ENCODE assay signal across 8 cellular contexts in the genomic region with DNA sequence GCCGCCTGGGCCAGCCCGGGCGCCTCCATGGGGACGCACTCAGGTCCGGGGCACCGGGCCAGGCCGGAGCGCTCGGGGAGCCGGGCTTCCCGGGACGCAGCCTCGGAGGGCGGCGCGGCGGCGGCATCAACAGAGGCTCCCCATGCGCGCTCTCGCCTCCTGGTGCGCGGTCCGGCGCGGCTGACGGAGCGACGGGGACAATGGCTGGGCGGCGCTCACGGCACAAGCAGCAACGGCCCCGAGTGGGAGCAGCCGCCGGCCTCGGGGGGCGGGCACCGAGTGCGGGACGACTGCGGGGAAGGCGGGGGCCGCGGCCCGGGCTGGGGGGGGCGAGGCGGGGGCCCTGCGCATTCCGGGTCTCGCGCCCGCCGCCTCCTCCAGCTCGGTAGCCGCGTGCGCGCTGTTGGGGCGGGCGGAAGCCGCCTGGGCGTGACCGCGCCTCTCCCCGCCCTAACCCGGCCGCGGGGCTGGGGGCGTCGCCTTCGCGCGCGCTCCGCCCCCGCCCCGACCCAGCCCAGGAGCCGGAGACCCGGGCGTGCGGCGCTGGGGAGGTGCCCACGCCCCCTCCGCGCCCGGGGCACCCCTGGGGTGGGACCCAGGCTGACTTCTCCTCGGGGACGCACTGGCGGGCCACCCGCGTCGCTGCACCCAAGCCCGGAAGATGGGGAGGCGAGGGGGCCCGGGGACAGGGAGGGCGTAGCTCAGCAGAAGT. TPM values are rescaled to one million over a fixed set of nuclear protein-coding genes. Genes with fewer than 3 reads are reported as not detected.
DNase-seq lines count a peak whose midpoint lies in the region; ATAC-seq and TF ChIP-seq lines count a peak whose summit lies in the region.

A gene (minus strand): TSS at position 425 of the 712 bp plus-strand sequence. CDS start 396 bp downstream, at position 29.

- H3K4me3 ChIP-seq in SJCRH30 = peak within 1 kb of the TSS; percentile 86

- H3K4me1 ChIP-seq in SJCRH30 = no peaks in the 10 kb centered on the region

- ATAC-seq in GM19328 (IDR thresholded peaks at IDR 0.05; ENCODE audit: unreplicated experiment) = peak; percentile 85
- peak; percentile 77 for ATAC-seq in HG03457 (IDR thresholded peaks at IDR 0.05; ENCODE audit: unreplicated experiment)
- peak; percentile 91 to 94 for ATAC-seq in left cardiac atrium

- peaks cover 0 to 6% (median 3%) of the 10 kb centered on the region in 7 donors for H3K9me3 Mint-ChIP-seq in CD14-positive monocyte
- no peaks in the 10 kb centered on the region for H3K9me3 Mint-ChIP-seq in activated naive CD4-positive, alpha-beta T cell treated with anti-CD3 and anti-CD28 coated beads, Interleukin-2, amount 50 U/mL, for 24 hours

- H3K27ac Mint-ChIP-seq in CD14-positive monocyte = peak within 1 kb of the TSS in 6 of 7 donors; percentile 41 to 83 (median 67)
- H3K27ac Mint-ChIP-seq in activated naive CD4-positive, alpha-beta T cell treated with anti-CD3 and anti-CD28 coated beads, Interleukin-2, amount 50 U/mL, for 24 hours = peak within 1 kb of the TSS; percentile 95

- H3K4me3 Mint-ChIP-seq in CD14-positive monocyte = peak within 1 kb of the TSS; percentile 95 to 96
- H3K4me3 Mint-ChIP-seq in activated naive CD4-positive, alpha-beta T cell treated with anti-CD3 and anti-CD28 coated beads, Interleukin-2, amount 50 U/mL, for 24 hours = peak within 1 kb of the TSS; percentile 97

- H3K27ac ChIP-seq in SJCRH30 = peak within 1 kb of the TSS; percentile 60

- peaks cover 5% of the 10 kb centered on the region; the same call in 1 of the 2 replicates for H3K36me3 ChIP-seq in SJCRH30

- intact Hi-C loops in CD14-positive monocyte (cut with micrococcal nuclease) (loop anchor here in 1 of 2 donors (5.0 kb wide), 1 partner anchor 51 kb away; no protein-coding TSS in a partner anchor), left cardiac atrium (cut with DNase I) (no loop called here)

- TF ChIP-seq CTCF in CD14-positive monocyte (IDR thresholded peaks at IDR 0.05) = no peak

- H3K27me3 Mint-ChIP-seq in CD14-positive monocyte (ENCODE audit: low read depth in 3 of 3) = peaks cover 0 to 8% (median 0%) of the 10 kb centered on the region in 3 donors
- H3K27me3 Mint-ChIP-seq in activated naive CD4-positive, alpha-beta T cell treated with anti-CD3 and anti-CD28 coated beads, Interleukin-2, amount 50 U/mL, for 24 hours = no peaks in the 10 kb centered on the region

- peaks cover 17% of the 10 kb centered on the region for H3K4me1 Mint-ChIP-seq in CD14-positive monocyte
- peaks cover 13% of the 10 kb centered on the region for H3K4me1 Mint-ChIP-seq in activated naive CD4-positive, alpha-beta T cell treated with anti-CD3 and anti-CD28 coated beads, Interleukin-2, amount 50 U/mL, for 24 hours

- no peaks in the 10 kb centered on the region for H3K27me3 ChIP-seq in SJCRH30

- H3K36me3 Mint-ChIP-seq in CD14-positive monocyte = peaks cover 0 to 15% of the 10 kb centered on the region in 2 donors
- H3K36me3 Mint-ChIP-seq in activated naive CD4-positive, alpha-beta T cell treated with anti-CD3 and anti-CD28 coated beads, Interleukin-2, amount 50 U/mL, for 24 hours = no peaks in the 10 kb centered on the region

- DNase-seq in CD14-positive monocyte (ENCODE audit: low spot score) (peak; percentile 37), SJCRH30 (peak; percentile 66 to 76), left cardiac atrium (peak; percentile 63), pulmonary artery endothelial cell (ENCODE audit: low read depth, low spot score) (no peak), DMS114 treated with DMSO at 0.1 percent for 48 hours (lab: John Stamatoyannopoulos, UW; ENCODE audit: unreplicated experiment) (no peak)

- H3K9me3 ChIP-seq in SJCRH30 (replicated peaks) = no peaks in the 10 kb centered on the region

RNA-seq across cellular contexts. Expression of the gene that starts here (rescaled TPM):
- polyA plus RNA-seq in CD14-positive monocyte = 10 to 100 TPM; 46.2 to 47.0 TPM
- total RNA-seq in SJCRH30 (2014; rRNA removed; shearing (Covaris generic)) = 56.6 and 57.4 TPM in 2 replicates
- total RNA-seq in left cardiac atrium (1 to 10 TPM; 6.2 to 8.9 TPM), pulmonary artery endothelial cell (25.1 and 40.1 TPM in 2 replicates)

Comparison
In these comparisons a context has a peak if more than half of its experiments do, and no peak if none do; other contexts are left out.
1. DNase-seq: peak in CD14-positive monocyte (single experiment), SJCRH30 (2 of 2) and left cardiac atrium (single experiment); none in pulmonary artery endothelial cell (single experiment) and DMS114 treated with DMSO at 0.1 percent for 48 hours (single experiment).
2. Peak in every context shown above with its lines, with median percentiles within 50 percentile points of each other: ATAC-seq.